ENCODE assay signal across 11 cellular contexts in genomic region chr7:130970696-130971095, GRCh38.
DNase-seq lines count a peak whose midpoint lies in the region; ATAC-seq, FAIRE-seq and TF ChIP-seq lines count a peak whose summit lies in the region.
"Had no signal": no experiment of that assay in that cellular context is flagged by ENCODE, and none has a peak within 500 bp of the region (broad histone marks: within the 10 kb centered on the region; RNA-seq: fewer than 3 reads in every experiment).

No MANE protein-coding gene starts in this region.

- TF ChIP-seq CTCF in RWPE1 (conservative IDR thresholded peaks at IDR 0.05; ENCODE audit: low read depth) (no peak), D721Med (IDR thresholded peaks at IDR 0.05; ENCODE audit: insufficient read depth, missing control alignments) (no peak)

- ATAC-seq in activated CD8-positive, alpha-beta T cell treated with anti-CD3 and anti-CD28 coated beads, Interleukin-2, amount 10 ng/mL, durations not matched to agents 7 days and 5 days, result peak; percentile 50
- ATAC-seq in HG02870 (IDR thresholded peaks at IDR 0.05; ENCODE audit: unreplicated experiment), result no peak

- H3K4me3 Mint-ChIP-seq in activated CD8-positive, alpha-beta T cell treated with anti-CD3 and anti-CD28 coated beads, Interleukin-2, amount 10 ng/mL, durations not matched to agents 7 days and 5 days, result no peak overlapping the region
- H3K4me3 Mint-ChIP-seq: CD14-positive monocyte had no signal

- peaks cover 26% of the 10 kb centered on the region for H3K9me3 Mint-ChIP-seq in activated CD8-positive, alpha-beta T cell treated with anti-CD3 and anti-CD28 coated beads, Interleukin-2, amount 10 ng/mL, durations not matched to agents 7 days and 5 days (ENCODE audit: insufficient read depth)

- H3K4me1 Mint-ChIP-seq in activated CD8-positive, alpha-beta T cell treated with anti-CD3 and anti-CD28 coated beads, Interleukin-2, amount 10 ng/mL, durations not matched to agents 7 days and 5 days (ENCODE audit: low read depth), result peaks cover 69% of the 10 kb centered on the region

- H3K27ac ChIP-seq in RWPE1, result no peak overlapping the region

- no peaks in the 10 kb centered on the region for H3K27me3 Mint-ChIP-seq in activated CD8-positive, alpha-beta T cell treated with anti-CD3 and anti-CD28 coated beads, Interleukin-2, amount 10 ng/mL, durations not matched to agents 7 days and 5 days (ENCODE audit: low read depth)

- CTCF ChIA-PET in activated CD8-positive, alpha-beta T cell treated with anti-CD3 and anti-CD28 coated beads, Interleukin-2, amount 10 ng/mL, durations not matched to agents 7 days and 5 days (lab: Charles Lee), result interaction anchor here (0.9 to 3.1 kb wide), 14 partner anchors 9 to 98 kb away, joined by 3 to 55 read pairs (median 6); no protein-coding TSS in a partner anchor
- CTCF ChIA-PET in RWPE1 (lab: Yijun Ruan, JAX), result interaction anchor here (1.3 kb wide), 1 partner anchor 11 kb away, joined by 3 read pairs; no protein-coding TSS in a partner anchor

- peaks cover 41% of the 10 kb centered on the region for H3K36me3 Mint-ChIP-seq in activated CD8-positive, alpha-beta T cell treated with anti-CD3 and anti-CD28 coated beads, Interleukin-2, amount 10 ng/mL, durations not matched to agents 7 days and 5 days (ENCODE audit: low read depth)

- H3K27ac Mint-ChIP-seq in activated CD8-positive, alpha-beta T cell treated with anti-CD3 and anti-CD28 coated beads, Interleukin-2, amount 10 ng/mL, durations not matched to agents 7 days and 5 days, result peak overlapping the region; percentile 75

- DNase-seq in stimulated activated CD4-positive, alpha-beta T cell treated with anti-CD3 and anti-CD28 coated beads, Interleukin-15, amount 100 ng/mL, for 24 hours, result peak; percentile 55
- DNase-seq in stimulated activated CD4-positive, alpha-beta T cell treated with anti-CD3 and anti-CD28 coated beads, Interleukin-2, amount 100 ng/mL, for 24 hours, result no peak
- no peak for DNase-seq in activated CD8-positive, alpha-beta T cell treated with anti-CD3 and anti-CD28 coated beads, Interleukin-2, amount 10 ng/mL, durations not matched to agents 7 days and 5 days
- DNase-seq in medulla oblongata (ENCODE audit: extremely low spot score) (peak; percentile 42), NCI-H510A (lab: John Stamatoyannopoulos, UW) (no peak), RWPE1 (ENCODE audit: low spot score) (no peak), D721Med (ENCODE audit: insufficient read length, low spot score) (no peak)
- DNase-seq: NCI-H226, ovary had no signal

- POLR2A ChIA-PET in activated CD8-positive, alpha-beta T cell treated with anti-CD3 and anti-CD28 coated beads, Interleukin-2, amount 10 ng/mL, durations not matched to agents 7 days and 5 days (lab: Charles Lee), result interaction anchor here (1.0 to 2.6 kb wide), 6 partner anchors 9 to 57 kb away, joined by 3 to 9 read pairs (median 4); no protein-coding TSS in a partner anchor
- POLR2A ChIA-PET in RWPE1 (lab: Yijun Ruan, JAX; ENCODE audit: low non-redundant PET), result no interaction called here

- FAIRE-seq in D721Med (lab: Jason Lieb, UNC), result no peak

Comparison
In these comparisons a context has a peak if more than half of its experiments do, and no peak if none do; other contexts are left out.
1. DNase-seq: peak in stimulated activated CD4-positive, alpha-beta T cell treated with anti-CD3 and anti-CD28 coated beads, Interleukin-15, amount 100 ng/mL, for 24 hours (single experiment) and medulla oblongata (single experiment); none in stimulated activated CD4-positive, alpha-beta T cell treated with anti-CD3 and anti-CD28 coated beads, Interleukin-2, amount 100 ng/mL, for 24 hours (0 of 2), activated CD8-positive, alpha-beta T cell treated with anti-CD3 and anti-CD28 coated beads, Interleukin-2, amount 10 ng/mL, durations not matched to agents 7 days and 5 days (single experiment), NCI-H510A (single experiment), RWPE1 (single experiment) and D721Med (single experiment).